5 cellular contexts compared by ENCODE assay signal in the genomic region with DNA sequence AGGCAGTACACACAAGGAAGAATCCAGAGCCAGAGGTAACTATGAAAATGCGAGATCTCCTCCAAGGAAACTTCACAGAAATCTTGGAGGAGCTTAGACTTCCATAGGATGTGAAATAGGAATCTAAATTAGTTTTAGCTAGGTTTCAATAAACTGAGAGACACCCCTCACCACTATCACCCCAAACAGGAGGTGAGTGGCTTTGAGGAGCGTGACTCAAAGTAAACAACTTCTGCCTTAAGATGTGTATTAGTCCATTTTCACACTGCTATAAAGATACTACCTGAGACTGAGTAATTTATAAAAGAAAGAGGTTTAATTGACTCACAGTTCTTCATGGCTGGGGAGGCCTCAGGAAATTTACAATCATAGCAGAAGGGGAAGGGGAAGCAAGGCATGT.
DNase-seq lines count a peak whose midpoint lies in the region; ATAC-seq and TF ChIP-seq lines count a peak whose summit lies in the region.
"Not testable (repeated sequence)": the region's sequence is repeated elsewhere in the genome, so short reads cannot be mapped to it uniquely, and the experiment has no call there.

No MANE protein-coding gene starts in this region.

- POLR2A ChIA-PET in PC-3 (lab: Charles Lee; ENCODE audit: unreplicated experiment): interaction anchor here (0.6 kb wide), 1 partner anchor 786 kb away, joined by 3 read pairs; no protein-coding TSS in a partner anchor
- POLR2A ChIA-PET in MCF 10A (lab: Yijun Ruan, JAX): not testable (repeated sequence)

- peak overlapping the region; percentile 3; the same call in 1 of the 2 replicates for H3K9ac ChIP-seq in PC-3 (ENCODE audit: low read length)

- not testable (repeated sequence) for H2AFZ ChIP-seq in PC-3 (ENCODE audit: low read length)

- H3K36me3 ChIP-seq in PC-3 (ENCODE audit: low read depth, low read length): not testable (repeated sequence)

- peak overlapping the region; percentile 53; the same call in 1 of the 2 replicates for H3K4me2 ChIP-seq in PC-3 (ENCODE audit: low read length)

- intact Hi-C loops in Calu3 (cut with micrococcal nuclease; ENCODE audit: unreplicated experiment); MCF 10A (cut with micrococcal nuclease): not testable (repeated sequence)
- intact Hi-C loops in PC-3 (cut with micrococcal nuclease): loop anchor here (1.0 to 2.0 kb wide), 3 partner anchors 26 to 404 kb away; no protein-coding TSS in a partner anchor

- not testable (repeated sequence) for H3K9me2 ChIP-seq in PC-3 (replicated peaks; ENCODE audit: low read length)

- H3K27me3 ChIP-seq in PC-3 (ENCODE audit: low read length): not testable (repeated sequence)

- not testable (repeated sequence) for H3K9me3 Mint-ChIP-seq in Calu3 (ENCODE audit: low read depth, unreplicated experiment); MCF 10A (ENCODE audit: unreplicated experiment)

- not testable (repeated sequence) for H3K36me3 Mint-ChIP-seq in Calu3 (ENCODE audit: insufficient read depth, unreplicated experiment); MCF 10A (ENCODE audit: insufficient read depth, unreplicated experiment)

- peaks cover 17% of the 10 kb centered on the region for H3K4me1 Mint-ChIP-seq in Calu3 (ENCODE audit: low read depth, unreplicated experiment)
- not testable (repeated sequence) for H3K4me1 Mint-ChIP-seq in MCF 10A (ENCODE audit: insufficient read depth, unreplicated experiment)

- not testable (repeated sequence) for H3K4me3 ChIP-seq in PC-3 (ENCODE audit: low read length)

- peak overlapping the region; percentile 36 for H3K27ac Mint-ChIP-seq in Calu3 (ENCODE audit: unreplicated experiment)
- H3K27ac Mint-ChIP-seq in MCF 10A (ENCODE audit: low read depth, unreplicated experiment): peak overlapping the region; percentile 2

- not testable (repeated sequence) for H3F3A ChIP-seq in PC-3 (ENCODE audit: low read length, unreplicated experiment)

- H4K20me1 ChIP-seq in PC-3 (ENCODE audit: low read length): not testable (repeated sequence)

- not testable (repeated sequence) for H3K9me3 ChIP-seq in PC-3 (ENCODE audit: low read length)

- H3K79me2 ChIP-seq in PC-3 (ENCODE audit: low read length): not testable (repeated sequence)

- not testable (repeated sequence) for BruUV-seq in Calu3 (replicated peaks; lab: Mats Ljungman, UMichigan); PC-3 (replicated peaks; lab: Mats Ljungman, UMichigan); MCF 10A (replicated peaks; lab: Mats Ljungman, UMichigan)

- H3K27ac ChIP-seq in PC-3 (ENCODE audit: low read length): peak overlapping the region; percentile 77
- H3K27ac ChIP-seq in epithelial cell of prostate: peak overlapping the region; percentile 25

- not testable (repeated sequence) for H3K27me3 Mint-ChIP-seq in Calu3 (ENCODE audit: unreplicated experiment); MCF 10A (ENCODE audit: insufficient read depth, unreplicated experiment)

- DNase-seq in Calu3; MCF 10A (ENCODE audit: unreplicated experiment); epithelial cell of prostate (ENCODE audit: low read depth, low spot score): not testable (repeated sequence)
- DNase-seq in DMS53 treated with DMSO at 0.1 percent for 48 hours (lab: John Stamatoyannopoulos, UW; ENCODE audit: unreplicated experiment) (peak; percentile 24), PC-3 (peak; percentile 64)

- TF ChIP-seq CTCF in Calu3 (IDR thresholded peaks at IDR 0.05; ENCODE audit: unreplicated experiment); PC-3 (conservative IDR thresholded peaks at IDR 0.05; ENCODE audit: low read depth, low read length); MCF 10A (IDR thresholded peaks at IDR 0.05; ENCODE audit: unreplicated experiment): not testable (repeated sequence)

- H3K4me3 Mint-ChIP-seq in Calu3 (ENCODE audit: low read depth, unreplicated experiment); MCF 10A (ENCODE audit: unreplicated experiment): not testable (repeated sequence)

- ATAC-seq in PC-3: peak; percentile 85

- H3K4me1 ChIP-seq in PC-3 (ENCODE audit: insufficient read depth, low read length): peaks cover 31% of the 10 kb centered on the region

- CTCF ChIA-PET in Calu3 (lab: Charles Lee) (interaction anchor here (0.5 kb wide), 1 partner anchor 1866 kb away, joined by 5 read pairs; no protein-coding TSS in a partner anchor), PC-3 (lab: Charles Lee) (interaction anchor here (0.5 kb wide), 1 partner anchor 220 kb away, joined by 4 read pairs; no protein-coding TSS in a partner anchor), MCF 10A (lab: Yijun Ruan, JAX) (interaction anchor here (0.6 kb wide), 1 partner anchor 16 kb away, joined by 3 read pairs; no protein-coding TSS in a partner anchor)
